Comparison of ENCODE assay signal across 1 cellular context in the genomic region with DNA sequence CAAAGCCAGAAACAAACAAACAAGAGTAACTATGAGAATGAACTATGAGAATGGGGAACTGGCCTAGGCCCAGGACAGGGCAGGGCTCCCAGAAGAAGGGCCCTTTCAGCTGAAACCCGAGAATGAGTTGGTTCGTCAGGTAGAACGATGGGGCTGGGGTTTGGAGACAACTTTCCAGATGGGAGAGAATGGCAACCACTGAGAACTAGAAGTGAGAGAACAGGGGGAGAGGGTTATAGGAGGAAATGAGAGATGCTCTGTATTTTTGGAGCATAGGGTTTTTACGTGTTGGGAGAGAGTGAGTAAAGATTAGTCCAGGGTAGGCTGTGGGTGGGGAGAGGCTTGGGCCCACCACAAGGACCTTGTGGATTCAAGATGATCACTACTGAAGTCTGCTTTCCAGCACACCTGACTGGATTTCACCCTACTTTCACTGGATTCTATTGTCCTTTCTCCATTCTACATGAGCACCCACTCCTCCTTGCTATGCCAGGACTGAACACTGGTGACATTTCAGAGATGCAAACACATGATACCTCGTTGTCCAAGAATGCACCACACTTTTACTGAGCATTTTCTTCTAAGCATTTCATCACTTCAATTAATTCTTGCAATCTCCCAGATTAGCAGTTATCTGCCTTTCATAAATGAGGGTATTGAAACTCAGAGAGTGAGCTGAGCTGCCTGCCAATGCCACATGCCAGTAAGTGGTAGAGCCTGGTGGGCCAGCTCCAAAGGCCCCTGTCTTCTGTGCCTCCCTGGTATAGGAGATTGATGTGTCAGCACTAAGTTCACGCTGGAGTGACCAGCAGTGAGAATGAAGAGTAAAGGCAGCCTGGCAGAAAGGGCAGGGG.
TF ChIP-seq lines count a peak whose summit lies in the region.

No MANE protein-coding gene starts in this region.

TF ChIP-seq in SK-N-SH treated with all-trans-retinoic acid at 6 μM for 48 hours, 23 proteins besides CTCF, POLR2A, EP300 and RAD21 (continued from another document):
- no peak for TF ChIP-seq CREB5 (CRISPR knock-in tag; IDR thresholded peaks at IDR 0.05; ENCODE audit: low read depth)
- no peak for TF ChIP-seq BACH2 (CRISPR knock-in tag; IDR thresholded peaks at IDR 0.05; ENCODE audit: borderline replicate concordance)
- no peak for TF ChIP-seq ESRRG (CRISPR knock-in tag; IDR thresholded peaks at IDR 0.05)
- no peak for TF ChIP-seq ISL1 (CRISPR knock-in tag; IDR thresholded peaks at IDR 0.05)
